ENCODE assay signal across 13 cellular contexts in genomic region chr3:61814674-61815073, GRCh38.
"Had no signal": no experiment of that assay in that cellular context is flagged by ENCODE, and none has a peak within 500 bp of the region (broad histone marks: within the 10 kb centered on the region; RNA-seq: fewer than 3 reads in every experiment).

No MANE protein-coding gene starts in this region.

- DNase-seq: activated naive CD8-positive, alpha-beta T cell treated with anti-CD3 and anti-CD28 coated beads, Interleukin-2, amount 10 ng/mL, durations not matched to agents 7 days and 5 days; central memory CD4-positive, alpha-beta T cell; effector CD4-positive, alpha-beta T cell; kidney; mesenchymal stem cell; psoas muscle; right lobe of liver; upper lobe of right lung had no signal

- H3K27me3 Mint-ChIP-seq: activated naive CD8-positive, alpha-beta T cell treated with anti-CD3 and anti-CD28 coated beads, Interleukin-2, amount 10 ng/mL, durations not matched to agents 7 days and 5 days; brain; stimulated activated naive CD8-positive, alpha-beta T cell treated with anti-CD3 and anti-CD28 coated beads, Interleukin-15, Interleukin-2, amounts not matched to agents 100 ng/mL and 50 ng/mL, for 24 hours had no signal

- H3K36me3 Mint-ChIP-seq: activated naive CD8-positive, alpha-beta T cell treated with anti-CD3 and anti-CD28 coated beads, Interleukin-2, amount 10 ng/mL, durations not matched to agents 7 days and 5 days; brain had no signal

- H3K9me3 Mint-ChIP-seq: activated naive CD8-positive, alpha-beta T cell treated with anti-CD3 and anti-CD28 coated beads, Interleukin-2, amount 10 ng/mL, durations not matched to agents 7 days and 5 days; activated T-helper 1 cell treated with anti-CD3 and anti-CD28 coated beads, Interleukin-12 subunit alpha, Interleukin-12 subunit beta, Interleukin-2, Interleukin-4 antibody, amounts not matched to agents 30 ng/mL and 10 ng/mL and 1 ng/mL, durations not matched to agents 14 hours and 24 hours and 36 hours; brain; stimulated activated naive CD8-positive, alpha-beta T cell treated with anti-CD3 and anti-CD28 coated beads, Interleukin-15, Interleukin-2, amounts not matched to agents 100 ng/mL and 50 ng/mL, for 24 hours had no signal

- H3K27ac ChIP-seq: coronary artery, esophagus muscularis mucosa, psoas muscle, right lobe of liver, upper lobe of right lung had no signal

- H3K4me3 Mint-ChIP-seq: activated naive CD8-positive, alpha-beta T cell treated with anti-CD3 and anti-CD28 coated beads, Interleukin-2, amount 10 ng/mL, durations not matched to agents 7 days and 5 days; activated T-helper 1 cell treated with anti-CD3 and anti-CD28 coated beads, Interleukin-12 subunit alpha, Interleukin-12 subunit beta, Interleukin-2, Interleukin-4 antibody, amounts not matched to agents 30 ng/mL and 10 ng/mL and 1 ng/mL, durations not matched to agents 14 hours and 24 hours and 36 hours; brain; stimulated activated naive CD8-positive, alpha-beta T cell treated with anti-CD3 and anti-CD28 coated beads, Interleukin-15, Interleukin-2, amounts not matched to agents 100 ng/mL and 50 ng/mL, for 24 hours had no signal

- H3K27ac Mint-ChIP-seq: activated naive CD8-positive, alpha-beta T cell treated with anti-CD3 and anti-CD28 coated beads, Interleukin-2, amount 10 ng/mL, durations not matched to agents 7 days and 5 days; activated T-helper 1 cell treated with anti-CD3 and anti-CD28 coated beads, Interleukin-12 subunit alpha, Interleukin-12 subunit beta, Interleukin-2, Interleukin-4 antibody, amounts not matched to agents 30 ng/mL and 10 ng/mL and 1 ng/mL, durations not matched to agents 14 hours and 24 hours and 36 hours; stimulated activated naive CD8-positive, alpha-beta T cell treated with anti-CD3 and anti-CD28 coated beads, Interleukin-15, Interleukin-2, amounts not matched to agents 100 ng/mL and 50 ng/mL, for 24 hours had no signal

- H3K4me1 Mint-ChIP-seq: activated naive CD8-positive, alpha-beta T cell treated with anti-CD3 and anti-CD28 coated beads, Interleukin-2, amount 10 ng/mL, durations not matched to agents 7 days and 5 days had no signal
